ENCODE assay signal across 28 cellular contexts in genomic region chr11:45530111-45530510, GRCh38.
"Had no signal": no experiment of that assay in that cellular context is flagged by ENCODE, and none has a peak within 500 bp of the region (broad histone marks: within the 10 kb centered on the region; RNA-seq: fewer than 3 reads in every experiment).

No MANE protein-coding gene starts in this region.

- H3K9me3 Mint-ChIP-seq: natural killer cell; nephron; stimulated activated effector memory CD8-positive, alpha-beta T cell treated with anti-CD3 and anti-CD28 coated beads, Interleukin-12 subunit alpha, Interleukin-12 subunit beta, amount 100 ng/mL, for 72 hours; stimulated activated naive B cell treated with anti-CD40 and anti-IgM and Interleukin-4, amounts not matched to agents 10 μg/mL and 1 μg/mL and 100 μg/mL, for 72 hours; stimulated activated naive CD8-positive, alpha-beta T cell treated with anti-CD3 and anti-CD28 coated beads, Interleukin-15, Interleukin-2, amounts not matched to agents 100 ng/mL and 50 ng/mL, for 24 hours had no signal

- H3K27ac Mint-ChIP-seq: natural killer cell; nephron; progenitor cell of endocrine pancreas; stimulated activated effector memory CD8-positive, alpha-beta T cell treated with anti-CD3 and anti-CD28 coated beads, Interleukin-12 subunit alpha, Interleukin-12 subunit beta, amount 100 ng/mL, for 72 hours; stimulated activated naive B cell treated with anti-CD40 and anti-IgM and Interleukin-4, amounts not matched to agents 10 μg/mL and 1 μg/mL and 100 μg/mL, for 72 hours; stimulated activated naive CD8-positive, alpha-beta T cell treated with anti-CD3 and anti-CD28 coated beads, Interleukin-15, Interleukin-2, amounts not matched to agents 100 ng/mL and 50 ng/mL, for 24 hours had no signal

- FAIRE-seq: small intestine, urothelium cell line had no signal

- H3K4me1 ChIP-seq: parathyroid adenoma, psoas muscle, sigmoid colon, stomach, thyroid gland, tibial nerve, upper lobe of left lung, vagina had no signal

- H3K27ac ChIP-seq: ovary, parathyroid adenoma, psoas muscle, right lobe of liver, sigmoid colon, stomach, thoracic aorta, thyroid gland, tibial nerve, upper lobe of left lung, vagina had no signal

- H3K4me3 ChIP-seq: ovary, psoas muscle, right lobe of liver, sigmoid colon, stomach, thoracic aorta, thyroid gland, tibial nerve, upper lobe of left lung, vagina had no signal

- H3K9me3 ChIP-seq: ovary, psoas muscle, right lobe of liver, sigmoid colon, stomach, thoracic aorta, thyroid gland, tibial nerve, upper lobe of left lung, vagina had no signal

- H3K27me3 ChIP-seq: ovary, right lobe of liver, thyroid gland, upper lobe of left lung, vagina had no signal

- H3K36me3 ChIP-seq: ovary, right lobe of liver, sigmoid colon, stomach, thoracic aorta, thyroid gland, tibial nerve, upper lobe of left lung, vagina had no signal

- ATAC-seq: natural killer cell; psoas muscle; right cardiac atrium; right lobe of liver; stimulated activated effector memory CD8-positive, alpha-beta T cell treated with anti-CD3 and anti-CD28 coated beads, Interleukin-12 subunit alpha, Interleukin-12 subunit beta, amount 100 ng/mL, for 72 hours; stimulated activated naive B cell treated with anti-CD40 and anti-IgM and Interleukin-4, amounts not matched to agents 10 μg/mL and 1 μg/mL and 100 μg/mL, for 72 hours had no signal

- H3K4me3 Mint-ChIP-seq: natural killer cell; nephron; stimulated activated effector memory CD8-positive, alpha-beta T cell treated with anti-CD3 and anti-CD28 coated beads, Interleukin-12 subunit alpha, Interleukin-12 subunit beta, amount 100 ng/mL, for 72 hours; stimulated activated naive B cell treated with anti-CD40 and anti-IgM and Interleukin-4, amounts not matched to agents 10 μg/mL and 1 μg/mL and 100 μg/mL, for 72 hours; stimulated activated naive CD8-positive, alpha-beta T cell treated with anti-CD3 and anti-CD28 coated beads, Interleukin-15, Interleukin-2, amounts not matched to agents 100 ng/mL and 50 ng/mL, for 24 hours had no signal

- DNase-seq: natural killer cell; occipital lobe; ovary; posterior cingulate gyrus; psoas muscle; right cardiac atrium; right lobe of liver; sigmoid colon; small intestine; stimulated activated CD4-positive, alpha-beta T cell treated with anti-CD3 and anti-CD28 coated beads, Interleukin-15, amount 100 ng/mL, for 24 hours; stimulated activated CD4-positive, alpha-beta T cell treated with anti-CD3 and anti-CD28 coated beads, Interleukin-2, amount 100 ng/mL, for 24 hours; stimulated activated CD4-positive, alpha-beta T cell treated with anti-CD3 and anti-CD28 coated beads, Interleukin-2, amount 100 ng/mL, for 48 hours; stimulated activated CD4-positive, alpha-beta T cell treated with anti-CD3 and anti-CD28 coated beads, Interleukin-4, amount 100 ng/mL, for 24 hours; stimulated activated naive B cell treated with anti-CD40 and anti-IgM and Interleukin-4, amounts not matched to agents 10 μg/mL and 1 μg/mL and 100 μg/mL, for 72 hours; stimulated activated naive CD4-positive, alpha-beta T cell treated with Interleukin-2 at 50 U/mL for 16 hours; stomach; thyroid gland; trophoblast cell; upper lobe of left lung had no signal

- H3K4me1 Mint-ChIP-seq: natural killer cell; stimulated activated effector memory CD8-positive, alpha-beta T cell treated with anti-CD3 and anti-CD28 coated beads, Interleukin-12 subunit alpha, Interleukin-12 subunit beta, amount 100 ng/mL, for 72 hours; stimulated activated naive B cell treated with anti-CD40 and anti-IgM and Interleukin-4, amounts not matched to agents 10 μg/mL and 1 μg/mL and 100 μg/mL, for 72 hours had no signal

- H3K36me3 Mint-ChIP-seq: natural killer cell; stimulated activated effector memory CD8-positive, alpha-beta T cell treated with anti-CD3 and anti-CD28 coated beads, Interleukin-12 subunit alpha, Interleukin-12 subunit beta, amount 100 ng/mL, for 72 hours; stimulated activated naive B cell treated with anti-CD40 and anti-IgM and Interleukin-4, amounts not matched to agents 10 μg/mL and 1 μg/mL and 100 μg/mL, for 72 hours had no signal
